ENCODE assay signal across 8 cellular contexts in genomic region chr15:89356634-89357298, GRCh38. TPM values are rescaled to one million over a fixed set of nuclear protein-coding genes. Genes with fewer than 3 reads are reported as not detected.
DNase-seq lines count a peak whose midpoint lies in the region; ATAC-seq and TF ChIP-seq lines count a peak whose summit lies in the region.

No MANE protein-coding gene starts in this region.

- no peak overlapping the region for H3K4me2 ChIP-seq in DOHH2 (ENCODE audit: low read length)

- H3K27ac ChIP-seq in DOHH2 (ENCODE audit: low read depth, low read length) = no peak overlapping the region
- H3K27ac ChIP-seq in VCaP = no peak overlapping the region

- peaks cover 11% of the 10 kb centered on the region for H3K4me1 Mint-ChIP-seq in activated naive CD8-positive, alpha-beta T cell treated with anti-CD3 and anti-CD28 coated beads for 36 hours

- H4K20me1 ChIP-seq in DOHH2 (ENCODE audit: control insufficient read depth, insufficient read depth, low read depth, low read length) = no peaks in the 10 kb centered on the region

- H3K27me3 Mint-ChIP-seq in activated naive CD8-positive, alpha-beta T cell treated with anti-CD3 and anti-CD28 coated beads for 36 hours = peaks cover 82% of the 10 kb centered on the region

- peak; percentile 69 for TF ChIP-seq CTCF in DOHH2 (IDR thresholded peaks at IDR 0.05; ENCODE audit: low read depth, low read length, poor library complexity, severe bottlenecking)
- TF ChIP-seq CTCF in LNCAP (IDR thresholded peaks at IDR 0.05) = peak; percentile 82
- peak; percentile 98 for TF ChIP-seq CTCF in VCaP (conservative IDR thresholded peaks at IDR 0.05)

- H3K9me3 Mint-ChIP-seq in activated naive CD8-positive, alpha-beta T cell treated with anti-CD3 and anti-CD28 coated beads for 36 hours = no peaks in the 10 kb centered on the region

- H3F3A ChIP-seq in DOHH2 (ENCODE audit: control insufficient read depth, insufficient read depth) = no peaks in the 10 kb centered on the region

- peak; percentile 76 for DNase-seq in medulla oblongata (ENCODE audit: extremely low spot score)
- no peak for DNase-seq in activated CD8-positive, alpha-beta memory T cell treated with anti-CD3 and anti-CD28 coated beads for 24 hours
- no peak for DNase-seq in activated naive CD8-positive, alpha-beta T cell treated with anti-CD3 and anti-CD28 coated beads for 36 hours

- peaks cover 65% of the 10 kb centered on the region for H3K27me3 ChIP-seq in DOHH2 (ENCODE audit: control insufficient read depth, low read length)

- no peaks in the 10 kb centered on the region for H3K9me2 ChIP-seq in DOHH2 (replicated peaks; ENCODE audit: control insufficient read depth, low read length)

- no peaks in the 10 kb centered on the region for H3K36me3 ChIP-seq in DOHH2 (ENCODE audit: control insufficient read depth, low read length)

- peaks cover 9% of the 10 kb centered on the region; the same call in 1 of the 2 replicates for H3K4me1 ChIP-seq in DOHH2 (ENCODE audit: control insufficient read depth, low read length)

- no peak overlapping the region for H3K4me3 ChIP-seq in DOHH2 (ENCODE audit: low read length)

- no peaks in the 10 kb centered on the region for H3K36me3 Mint-ChIP-seq in activated naive CD8-positive, alpha-beta T cell treated with anti-CD3 and anti-CD28 coated beads for 36 hours

- no peak overlapping the region for H3K4me3 Mint-ChIP-seq in activated naive CD8-positive, alpha-beta T cell treated with anti-CD3 and anti-CD28 coated beads for 36 hours

- ATAC-seq in HG03108 (IDR thresholded peaks at IDR 0.05; ENCODE audit: unreplicated experiment) (no peak), HG03175 (IDR thresholded peaks at IDR 0.05; ENCODE audit: unreplicated experiment) (no peak)

- no peak overlapping the region for H3K27ac Mint-ChIP-seq in activated naive CD8-positive, alpha-beta T cell treated with anti-CD3 and anti-CD28 coated beads for 36 hours

- no peaks in the 10 kb centered on the region for H3K79me2 ChIP-seq in DOHH2 (ENCODE audit: control insufficient read depth, low read length)

- no peaks in the 10 kb centered on the region for H3K9me3 ChIP-seq in DOHH2 (ENCODE audit: control insufficient read depth, insufficient read depth, low read length)

RNA-seq across cellular contexts. Expression of gene POLG, which starts 22.1 kb away (rescaled TPM):
- total RNA-seq in activated naive CD8-positive, alpha-beta T cell treated with anti-CD3 and anti-CD28 coated beads for 36 hours = 100 to 1,000 TPM in 1 of 2 experiments, 10 to 100 TPM in 1; 96.1 to 102 TPM
